Comparison of ENCODE assay signal across 1 cellular context in genomic region chr2:98773907-98774306, GRCh38.
TF ChIP-seq lines count a peak whose summit lies in the region.

No MANE protein-coding gene starts in this region.

TF ChIP-seq in H1, 55 proteins besides CTCF, POLR2A, EP300 and RAD21:
- TF ChIP-seq RNF2 (IDR thresholded peaks at IDR 0.05; ENCODE audit: borderline replicate concordance, low read depth, low read length, missing control alignments, poor library complexity, severe bottlenecking) (no peak), MAX (IDR thresholded peaks at IDR 0.05) (no peak), FOSL1 (IDR thresholded peaks at IDR 0.05; ENCODE audit: insufficient read depth, low read depth, low read length) (no peak), KDM4A (IDR thresholded peaks at IDR 0.05; ENCODE audit: low read depth, low read length, severe bottlenecking) (no peak), SP1 (IDR thresholded peaks at IDR 0.05; ENCODE audit: low read depth, low read length) (no peak), GTF2F1 (IDR thresholded peaks at IDR 0.05; ENCODE audit: borderline replicate concordance, low read depth, low read length) (no peak), RFX5 (IDR thresholded peaks at IDR 0.05; ENCODE audit: borderline replicate concordance, low read depth, low read length) (no peak)
